In the genomic region with DNA sequence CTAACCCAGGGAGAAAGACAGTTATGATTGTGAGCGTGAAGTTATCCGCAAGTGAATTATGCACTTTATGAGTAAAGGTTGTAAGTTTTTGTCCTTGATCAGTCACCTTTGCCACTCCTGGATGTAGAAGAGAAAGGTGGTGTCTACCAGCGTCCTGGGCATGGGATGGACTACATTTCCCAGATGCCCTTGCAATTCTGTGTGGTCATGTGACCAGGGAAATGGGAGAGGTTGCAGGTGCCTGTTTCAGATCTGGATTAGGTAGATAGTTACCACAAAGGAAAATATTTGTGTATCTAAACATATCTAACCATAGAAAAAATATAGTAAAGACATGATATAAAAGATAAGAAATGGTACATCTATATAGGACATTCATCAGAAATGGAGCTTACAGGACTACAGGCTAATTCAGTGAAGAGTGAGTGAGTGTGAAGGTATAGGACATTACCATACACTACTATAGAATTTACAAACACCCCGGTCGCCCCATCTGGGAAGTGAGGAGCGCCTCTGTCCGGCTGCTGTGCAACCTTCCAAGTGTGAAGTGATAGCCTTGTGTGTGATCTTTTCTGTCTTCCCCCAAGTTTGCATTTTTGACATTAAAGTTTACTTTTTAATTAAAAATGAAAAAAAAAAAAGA, we compare ENCODE assay signal across 14 cellular contexts. TPM values are rescaled to one million over a fixed set of nuclear protein-coding genes. Genes with fewer than 3 reads are reported as not detected.
DNase-seq lines count a peak whose midpoint lies in the region; ATAC-seq, FAIRE-seq and TF ChIP-seq lines count a peak whose summit lies in the region.
"Had no signal": no experiment of that assay in that cellular context is flagged by ENCODE, and none has a peak within 500 bp of the region (broad histone marks: within the 10 kb centered on the region; RNA-seq: fewer than 3 reads in every experiment).

No MANE protein-coding gene starts in this region.

- peak; percentile 51 for ATAC-seq in activated CD4-positive, alpha-beta T cell treated with anti-CD3 and anti-CD28 coated beads for 36 hours
- ATAC-seq in GM12878 = no peak
- ATAC-seq in HG02610 (IDR thresholded peaks at IDR 0.05; ENCODE audit: unreplicated experiment) = no peak
- ATAC-seq in GM18517 (IDR thresholded peaks at IDR 0.05; ENCODE audit: unreplicated experiment) = no peak

- H3K79me2 ChIP-seq in Karpas-422 (ENCODE audit: low read length) (no peaks in the 10 kb centered on the region), GM12878 (ENCODE audit: control insufficient read depth, insufficient read depth, low read length) (no peaks in the 10 kb centered on the region), neural progenitor cell (ENCODE audit: low read depth) (no peaks in the 10 kb centered on the region)

- SMC1A ChIA-PET in GM12878 (lab: Charles Lee; ENCODE audit: uncharacterized antibody, unreplicated experiment) = no interaction called here

- H2AFZ ChIP-seq in Karpas-422 (ENCODE audit: low read length) (no peak overlapping the region), GM12878 (ENCODE audit: control insufficient read depth, low read depth, low read length) (no peak overlapping the region), neural progenitor cell (replicated peaks) (peak overlapping the region; percentile 68)

- H3K4me3 ChIP-seq in Karpas-422 (ENCODE audit: low read length) = no peak overlapping the region
- H3K4me3 ChIP-seq in GM12878 = no peak overlapping the region
- H3K4me3 ChIP-seq in neural progenitor cell = no peak overlapping the region
- H3K4me3 ChIP-seq: adrenal gland, uterus had no signal

- H3K9me3 ChIP-seq in Karpas-422 (ENCODE audit: low read length) (no peaks in the 10 kb centered on the region), GM12878 (replicated peaks; ENCODE audit: control insufficient read depth, insufficient read depth, low read length) (no peaks in the 10 kb centered on the region), neural progenitor cell (ENCODE audit: low read depth) (no peaks in the 10 kb centered on the region)
- H3K9me3 ChIP-seq: adrenal gland, uterus had no signal

- H3K27ac ChIP-seq in Karpas-422 (ENCODE audit: low read length) (no peak overlapping the region), GM12878 (ENCODE audit: control insufficient read depth, insufficient read depth) (no peak overlapping the region), neural progenitor cell (no peak overlapping the region)
- H3K27ac ChIP-seq: adrenal gland, uterus had no signal

- no peak overlapping the region for H3K9ac ChIP-seq in Karpas-422 (ENCODE audit: low read length)
- H3K9ac ChIP-seq in GM12878 (ENCODE audit: control insufficient read depth, insufficient read depth, low read length) = no peak overlapping the region
- H3K9ac ChIP-seq in neural progenitor cell = no peak overlapping the region

- TF ChIP-seq CTCF in GM12878 (IDR thresholded peaks at IDR 0.05 in 2 of 3, conservative IDR thresholded peaks at IDR 0.05 in 1 of 3; ENCODE audit: control insufficient read depth in 2 of 3, extremely low read depth in 1 of 3, insufficient read depth in 1 of 3, low read depth in 3 of 3, low read length in 3 of 3) (no peak), neural progenitor cell (IDR thresholded peaks at IDR 0.05) (no peak)

- H3K4me2 ChIP-seq in Karpas-422 (ENCODE audit: low read depth, low read length, poor library complexity, severe bottlenecking) = no peak overlapping the region
- no peak overlapping the region for H3K4me2 ChIP-seq in GM12878 (ENCODE audit: control insufficient read depth, insufficient read depth)
- H3K4me2 ChIP-seq in neural progenitor cell = no peak overlapping the region

- TF ChIP-seq RAD21 in GM12878 (IDR thresholded peaks at IDR 0.05; ENCODE audit: insufficient read depth, low read depth, low read length) = no peak

- peaks cover 11% of the 10 kb centered on the region for H3K27me3 Mint-ChIP-seq in activated CD4-positive, alpha-beta T cell treated with anti-CD3 and anti-CD28 coated beads for 36 hours
- H3K27me3 Mint-ChIP-seq in activated CD4-positive, alpha-beta T cell treated with anti-CD3 and anti-CD28 coated beads, Interleukin-2, amount 10 ng/mL, durations not matched to agents 7 days and 5 days = no peaks in the 10 kb centered on the region
- peaks cover 15% of the 10 kb centered on the region for H3K27me3 Mint-ChIP-seq in neural progenitor cell (ENCODE audit: insufficient read depth, low read depth)

- no peaks in the 10 kb centered on the region for H3K36me3 ChIP-seq in Karpas-422 (ENCODE audit: insufficient read depth, low read length)
- no peaks in the 10 kb centered on the region for H3K36me3 ChIP-seq in GM12878 (ENCODE audit: control insufficient read depth in 2 of 2, insufficient read depth in 2 of 2, low read length in 1 of 2)
- H3K36me3 ChIP-seq in neural progenitor cell = no peaks in the 10 kb centered on the region
- H3K36me3 ChIP-seq: adrenal gland, uterus had no signal

- no peaks in the 10 kb centered on the region for H3K27me3 ChIP-seq in Karpas-422 (ENCODE audit: low read length)
- no peaks in the 10 kb centered on the region for H3K27me3 ChIP-seq in GM12878 (replicated peaks in 1 of 2; ENCODE audit: control insufficient read depth in 2 of 2, insufficient read depth in 2 of 2, low read length in 1 of 2)
- peaks cover 20% of the 10 kb centered on the region for H3K27me3 ChIP-seq in neural progenitor cell
- H3K27me3 ChIP-seq: adrenal gland, uterus had no signal

- no peaks in the 10 kb centered on the region for H3K4me1 Mint-ChIP-seq in activated CD4-positive, alpha-beta T cell treated with anti-CD3 and anti-CD28 coated beads for 36 hours
- H3K4me1 Mint-ChIP-seq in activated CD4-positive, alpha-beta T cell treated with anti-CD3 and anti-CD28 coated beads, Interleukin-2, amount 10 ng/mL, durations not matched to agents 7 days and 5 days = no peaks in the 10 kb centered on the region
- H3K4me1 Mint-ChIP-seq in neural progenitor cell = peaks cover 8% of the 10 kb centered on the region

- no TSS peak for BruUV-seq in GM12878 (replicated peaks; lab: Mats Ljungman, UMichigan)

- H3K9me3 Mint-ChIP-seq in activated CD4-positive, alpha-beta T cell treated with anti-CD3 and anti-CD28 coated beads for 36 hours (ENCODE audit: low read depth) = peaks cover 1% of the 10 kb centered on the region
- H3K9me3 Mint-ChIP-seq in activated CD4-positive, alpha-beta T cell treated with anti-CD3 and anti-CD28 coated beads, Interleukin-2, amount 10 ng/mL, durations not matched to agents 7 days and 5 days = no peaks in the 10 kb centered on the region
- H3K9me3 Mint-ChIP-seq in neural progenitor cell = no peaks in the 10 kb centered on the region

- FAIRE-seq in GM12878 (lab: Jason Lieb, UNC) = no peak
- FAIRE-seq: GM12892, islet of Langerhans had no signal

- no peak overlapping the region for H3K4me3 Mint-ChIP-seq in activated CD4-positive, alpha-beta T cell treated with anti-CD3 and anti-CD28 coated beads for 36 hours
- H3K4me3 Mint-ChIP-seq in activated CD4-positive, alpha-beta T cell treated with anti-CD3 and anti-CD28 coated beads, Interleukin-2, amount 10 ng/mL, durations not matched to agents 7 days and 5 days = no peak overlapping the region
- H3K4me3 Mint-ChIP-seq in neural progenitor cell = no peak overlapping the region

- H3K27ac Mint-ChIP-seq in activated CD4-positive, alpha-beta T cell treated with anti-CD3 and anti-CD28 coated beads for 36 hours = no peak overlapping the region
- no peak overlapping the region for H3K27ac Mint-ChIP-seq in activated CD4-positive, alpha-beta T cell treated with anti-CD3 and anti-CD28 coated beads, Interleukin-2, amount 10 ng/mL, durations not matched to agents 7 days and 5 days
- H3K27ac Mint-ChIP-seq in neural progenitor cell = no peak overlapping the region

- in situ Hi-C loops in GM12878 (cut with MboI) = no loop called here

- 45% methylated on average over 7 of the region's 7 CpGs for WGBS in GM12878 (ENCODE audit: insufficient coverage, insufficient replicate concordance, low lambda C conversion rate, missing lambda C conversion rate)

- DNase-seq in activated CD4-positive, alpha-beta T cell treated with anti-CD3 and anti-CD28 coated beads for 36 hours = peak; percentile 28
- DNase-seq in activated CD4-positive, alpha-beta T cell treated with anti-CD3 and anti-CD28 coated beads, Interleukin-2, amount 10 ng/mL, durations not matched to agents 7 days and 5 days = no peak
- peak; percentile 52 for DNase-seq in Karpas-422
- DNase-seq in GM12878 (ENCODE audit: low read depth, low spot score) = no peak
- peak; percentile 57 for DNase-seq in neural progenitor cell (ENCODE audit: low spot score)
- DNase-seq in NCI-H1930 (lab: John Stamatoyannopoulos, UW) = no peak
- DNase-seq: adrenal gland, DMS79, NCI-H2081 treated with DMSO at 0.1 percent for 48 hours, uterus had no signal

- no peaks in the 10 kb centered on the region for H3K9me2 ChIP-seq in Karpas-422 (replicated peaks; ENCODE audit: insufficient read depth, low read length)

- H3K4me1 ChIP-seq in Karpas-422 (ENCODE audit: low read length) = no peaks in the 10 kb centered on the region
- no peaks in the 10 kb centered on the region for H3K4me1 ChIP-seq in GM12878 (ENCODE audit: control insufficient read depth, insufficient read depth, low read length)
- peaks cover 6% of the 10 kb centered on the region for H3K4me1 ChIP-seq in neural progenitor cell
- H3K4me1 ChIP-seq: adrenal gland, uterus had no signal

- H3K36me3 Mint-ChIP-seq in activated CD4-positive, alpha-beta T cell treated with anti-CD3 and anti-CD28 coated beads for 36 hours (ENCODE audit: low read depth) = no peaks in the 10 kb centered on the region
- H3K36me3 Mint-ChIP-seq in activated CD4-positive, alpha-beta T cell treated with anti-CD3 and anti-CD28 coated beads, Interleukin-2, amount 10 ng/mL, durations not matched to agents 7 days and 5 days (ENCODE audit: low read depth) = no peaks in the 10 kb centered on the region
- H3K36me3 Mint-ChIP-seq in neural progenitor cell = no peaks in the 10 kb centered on the region

- CTCF ChIA-PET in activated CD4-positive, alpha-beta T cell treated with anti-CD3 and anti-CD28 coated beads for 36 hours (lab: Charles Lee) = no interaction called here
- CTCF ChIA-PET in activated CD4-positive, alpha-beta T cell treated with anti-CD3 and anti-CD28 coated beads, Interleukin-2, amount 10 ng/mL, durations not matched to agents 7 days and 5 days (lab: Charles Lee) = no interaction called here
- CTCF ChIA-PET in GM12878 (lab: Yijun Ruan, JAX) = no interaction called here

- POLR2A ChIA-PET in activated CD4-positive, alpha-beta T cell treated with anti-CD3 and anti-CD28 coated beads for 36 hours (lab: Charles Lee) = no interaction called here
- POLR2A ChIA-PET in activated CD4-positive, alpha-beta T cell treated with anti-CD3 and anti-CD28 coated beads, Interleukin-2, amount 10 ng/mL, durations not matched to agents 7 days and 5 days (lab: Charles Lee) = no interaction called here
- POLR2A ChIA-PET in GM12878 (lab: Charles Lee) = no interaction called here

- RAD21 ChIA-PET in GM12878 (lab: Charles Lee; ENCODE audit: unreplicated experiment) = no interaction called here

- no peak for TF ChIP-seq POLR2A in GM12878 (IDR thresholded peaks at IDR 0.05; ENCODE audit: low read depth, low read length)

- H3F3A ChIP-seq in neural progenitor cell (ENCODE audit: low read depth) = no peaks in the 10 kb centered on the region

- intact Hi-C loops in activated CD4-positive, alpha-beta T cell treated with anti-CD3 and anti-CD28 coated beads for 36 hours (cut with DNase I, micrococcal nuclease) = no loop called here
- intact Hi-C loops in GM12878 (cut with micrococcal nuclease; ENCODE audit: unreplicated experiment) = no loop called here

- H4K20me1 ChIP-seq in Karpas-422 (ENCODE audit: insufficient read depth, low read depth, low read length) (no peaks in the 10 kb centered on the region), GM12878 (ENCODE audit: control insufficient read depth, insufficient read depth) (no peaks in the 10 kb centered on the region), neural progenitor cell (ENCODE audit: low read depth) (no peaks in the 10 kb centered on the region)

- no peak for TF ChIP-seq EP300 in GM12878 (IDR thresholded peaks at IDR 0.05; ENCODE audit: borderline replicate concordance in 1 of 2, control insufficient read depth in 1 of 2, low read depth in 2 of 2, low read length in 2 of 2)

RNA-seq across cellular contexts. Expression of gene CACNA1A, which starts 51.6 kb away (rescaled TPM):
- total RNA-seq in activated CD4-positive, alpha-beta T cell treated with anti-CD3 and anti-CD28 coated beads for 36 hours = under 1 TPM; 0.25 to 0.35 TPM
- total RNA-seq in activated CD4-positive, alpha-beta T cell treated with anti-CD3 and anti-CD28 coated beads, Interleukin-2, amount 10 ng/mL, durations not matched to agents 7 days and 5 days = 1 to 10 TPM in 1 of 2 experiments, under 1 TPM in 1; 0.82 to 1.3 TPM
- not detected in 2 replicates for total RNA-seq in Karpas-422 (2014; rRNA removed; shearing (Covaris generic); ENCODE audit: low replicate concordance)
- total RNA-seq in GM12878 (2013; cell fraction: nucleolus; rRNA removed) = 1.6 and 2.3 TPM in 2 replicates
- total RNA-seq in GM12878 (2014; rRNA removed) = 2.3 and 2.6 TPM in 2 replicates
- total RNA-seq in GM12878 (2014; rRNA removed; fragmentation: Illumina TruSeq; extraction: Trizol) = 2.1 and 2.3 TPM in 2 replicates
- total RNA-seq in GM12878 (2021) = 4.4 and 4.7 TPM in 2 replicates
- 0.38 TPM for polyA plus RNA-seq in GM12878 (2011; ENCODE audit: low read depth)
- polyA plus RNA-seq in GM12878 (2011; rRNA removed) = 1.3 and 2.0 TPM in 2 replicates
- polyA plus RNA-seq in GM12878 (2011; cell fraction: cytosol; rRNA removed) = 1.3 TPM in 2 replicates
- 4.7 TPM in 2 replicates for polyA plus RNA-seq in GM12878 (2011; cell fraction: nucleus; rRNA removed)
- 0.83 and 1.5 TPM in 2 replicates for polyA plus RNA-seq in GM12878 (2012)
- 2.2 and 2.7 TPM in 2 replicates for polyA plus RNA-seq in GM12878 (2014; fragmentation: Illumina TruSeq; extraction: Trizol)
- 1 to 10 TPM; 1.1 to 1.5 TPM for polyA plus RNA-seq in GM12878 (2014; fragmentation: Nextera tagmentation; extraction: Ambion mirVana)
- polyA plus RNA-seq in GM12878 (2014; rRNA removed) = 2.6 and 2.9 TPM in 2 replicates
- polyA plus RNA-seq in GM12878 (2016; fragmentation: Nextera tagmentation; extraction: Ambion mirVana) = 1 to 10 TPM; 2.8 to 3.0 TPM
- polyA minus RNA-seq in GM12878 (2011; rRNA and poly(A)+ RNA removed) = 5.3 TPM in 2 replicates
- 0.27 and 0.62 TPM in 2 replicates for polyA minus RNA-seq in GM12878 (2011; cell fraction: cytosol; rRNA and poly(A)+ RNA removed)
- 4.4 and 5.1 TPM in 2 replicates for polyA minus RNA-seq in GM12878 (2011; cell fraction: nucleus; rRNA and poly(A)+ RNA removed)
- total RNA-seq in neural progenitor cell (ENCODE audit: low replicate concordance) = 16.5 and 22.5 TPM in 2 replicates

Comparison
In these comparisons a context has a peak if more than half of its experiments do, and no peak if none do; other contexts are left out.
1. DNase-seq: peak in activated CD4-positive, alpha-beta T cell treated with anti-CD3 and anti-CD28 coated beads for 36 hours (single experiment), Karpas-422 (single experiment) and neural progenitor cell (single experiment); none in activated CD4-positive, alpha-beta T cell treated with anti-CD3 and anti-CD28 coated beads, Interleukin-2, amount 10 ng/mL, durations not matched to agents 7 days and 5 days (single experiment), GM12878 (single experiment) and NCI-H1930 (0 of 2).